In genomic region chr6:112357801-112358200, GRCh38 we compare ENCODE assay signal across 17 cellular contexts. TPM values are rescaled to one million over a fixed set of nuclear protein-coding genes. Genes with fewer than 3 reads are reported as not detected.
A peak's percentile ranks its signal among the peaks of the same experiment; 100 is the strongest.
DNase-seq lines count a peak whose midpoint lies in the region; ATAC-seq lines count a peak whose summit lies in the region.
"Had no signal": no experiment of that assay in that cellular context is flagged by ENCODE, and none has a peak within 500 bp of the region (broad histone marks: within the 10 kb centered on the region; RNA-seq: fewer than 3 reads in every experiment).

No MANE protein-coding gene starts in this region.

- ATAC-seq in HG02678 (IDR thresholded peaks at IDR 0.05; ENCODE audit: unreplicated experiment), result no peak
- ATAC-seq: activated CD8-positive, alpha-beta T cell treated with anti-CD3 and anti-CD28 coated beads for 36 hours; activated T-cell treated with anti-CD3 and anti-CD28 coated beads, Interleukin-2, amount 50 U/mL, for 72 hours had no signal

- DNase-seq in EH (ENCODE audit: low read depth), result peak; percentile 72
- peak; percentile 54 for DNase-seq in NCI-H226
- peak; percentile 50 for DNase-seq in dermis blood vessel endothelial cell
- DNase-seq in non-pigmented ciliary epithelial cell (ENCODE audit: low read depth), result peak; percentile 26
- DNase-seq in SKM-1 (lab: John Stamatoyannopoulos, UW; ENCODE audit: unreplicated experiment), result no peak
- DNase-seq in NCI-H1694 treated with DMSO at 0.1 percent for 48 hours (lab: John Stamatoyannopoulos, UW), result no peak
- no peak for DNase-seq in hippocampal formation (lab: John Stamatoyannopoulos, UW)
- DNase-seq: activated CD8-positive, alpha-beta T cell treated with anti-CD3 and anti-CD28 coated beads for 36 hours; activated T-cell treated with anti-CD3 and anti-CD28 coated beads, Interleukin-2, amount 50 U/mL, for 72 hours; amygdala; CD4-positive, alpha-beta memory T cell; colonic mucosa; DMS79 treated with DMSO at 0.1 percent for 48 hours; NCI-H69; SW 1271 had no signal

RNA-seq across cellular contexts. Expression of gene RFPL4B, which starts 10.7 kb away (rescaled TPM):
- total RNA-seq in dermis blood vessel endothelial cell, result under 0.01 TPM in 1 of 2 replicates, not detected in the other
- total RNA-seq: activated CD8-positive, alpha-beta T cell treated with anti-CD3 and anti-CD28 coated beads for 36 hours; activated T-cell treated with anti-CD3 and anti-CD28 coated beads, Interleukin-2, amount 50 U/mL, for 72 hours; CD4-positive, alpha-beta memory T cell; colonic mucosa; H1 had no signal

Comparison
In these comparisons a context has a peak if more than half of its experiments do, and no peak if none do; other contexts are left out.
1. DNase-seq: peak in EH (single experiment), NCI-H226 (single experiment), dermis blood vessel endothelial cell (single experiment) and non-pigmented ciliary epithelial cell (single experiment); none in SKM-1 (single experiment), NCI-H1694 treated with DMSO at 0.1 percent for 48 hours (single experiment) and hippocampal formation (0 of 2).